Comparison of ENCODE assay signal across 1 cellular context in the genomic region with DNA sequence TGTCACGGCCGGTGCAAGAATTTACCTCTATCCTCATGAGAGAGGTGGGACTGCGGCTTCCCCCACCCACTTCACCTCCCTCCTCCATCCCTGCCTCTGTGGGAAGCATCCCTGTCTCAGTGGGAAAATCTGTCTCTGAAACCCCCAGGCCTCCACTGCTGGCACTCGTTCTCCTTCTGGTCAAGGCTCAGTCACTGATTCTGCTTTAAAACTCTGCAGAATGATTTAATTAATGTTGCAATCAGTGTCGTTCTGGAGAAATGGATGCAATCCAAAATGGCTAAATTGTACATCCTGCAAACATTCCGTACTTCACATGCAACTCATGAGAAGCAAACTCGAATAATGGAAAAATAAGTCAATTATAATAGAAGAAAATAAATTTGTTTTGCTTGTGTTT.
TF ChIP-seq lines count a peak whose summit lies in the region.

No MANE protein-coding gene starts in this region.

TF ChIP-seq in SK-N-SH, 30 proteins besides CTCF, POLR2A, EP300 and RAD21 (continued from another document):
- peak; percentile 89 for TF ChIP-seq RCOR1 (IDR thresholded peaks at IDR 0.05; ENCODE audit: low read length)
- TF ChIP-seq POLR2AphosphoS5 (IDR thresholded peaks at IDR 0.05; ENCODE audit: low read depth, low read length) = no peak
- TF ChIP-seq MXI1 (IDR thresholded peaks at IDR 0.05; ENCODE audit: low read depth, low read length) = peak; percentile 22; the same call in 1 of the 2 replicates
- TF ChIP-seq GABPA (IDR thresholded peaks at IDR 0.05; ENCODE audit: low read depth) = no peak
- TF ChIP-seq NFIC (IDR thresholded peaks at IDR 0.05; ENCODE audit: borderline replicate concordance) = no peak
- TF ChIP-seq MEF2A (IDR thresholded peaks at IDR 0.05; ENCODE audit: borderline replicate concordance, low read depth) = no peak
TF ChIP-seq in SK-N-SH: peak in this region for 2.
